Comparison of ENCODE assay signal across 8 cellular contexts in the genomic region with DNA sequence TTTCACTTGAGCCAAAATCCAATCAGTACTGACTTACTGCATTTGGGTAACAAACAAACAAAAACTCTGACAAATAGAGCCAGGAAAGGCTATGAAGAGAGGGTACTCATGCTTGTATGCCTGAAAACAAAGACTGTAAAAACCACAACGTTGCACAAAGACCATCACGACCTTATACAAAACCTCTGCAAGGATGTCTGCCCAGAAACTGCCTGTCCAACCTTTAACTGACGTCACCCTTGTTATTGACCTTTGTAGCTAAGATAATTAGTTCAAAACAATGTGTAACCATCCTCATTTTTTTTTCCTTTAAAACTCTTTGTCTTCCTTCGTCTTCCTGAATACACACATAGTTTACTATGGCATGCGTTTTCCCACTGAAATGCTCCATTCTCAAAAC. TPM values are rescaled to one million over a fixed set of nuclear protein-coding genes. Genes with fewer than 3 reads are reported as not detected.
DNase-seq lines count a peak whose midpoint lies in the region; ATAC-seq and TF ChIP-seq lines count a peak whose summit lies in the region.
"Had no signal": no experiment of that assay in that cellular context is flagged by ENCODE, and none has a peak within 500 bp of the region (broad histone marks: within the 10 kb centered on the region; RNA-seq: fewer than 3 reads in every experiment).

No MANE protein-coding gene starts in this region.

- no peak for ATAC-seq in GM19397 (IDR thresholded peaks at IDR 0.05; ENCODE audit: unreplicated experiment)

- 85% methylated on average over 5 of the region's 5 CpGs for WGBS in esophagus muscularis mucosa

- peak overlapping the region; percentile 47 for H3K27ac Mint-ChIP-seq in HFFc6

- H3K36me3 Mint-ChIP-seq in HFFc6 (ENCODE audit: low read depth): peaks cover 32% of the 10 kb centered on the region

- TF ChIP-seq CTCF in HFFc6 (IDR thresholded peaks at IDR 0.05) (no peak), Peyer's patch (IDR thresholded peaks at IDR 0.05) (no peak), esophagus muscularis mucosa (IDR thresholded peaks at IDR 0.05) (no peak), GM20000 (IDR thresholded peaks at IDR 0.05; ENCODE audit: extremely low read depth, missing control alignments) (no peak)

- peak overlapping the region; percentile 98; the same call in 1 of the 2 replicates for H3K4me3 Mint-ChIP-seq in HFFc6

- peaks cover 0 to 27% (median 6%) of the 10 kb centered on the region in 4 donors for H3K4me1 ChIP-seq in Peyer's patch
- H3K4me1 ChIP-seq in esophagus muscularis mucosa: peaks cover 25 to 28% (median 26%) of the 10 kb centered on the region in 4 donors

- H3K4me1 Mint-ChIP-seq in HFFc6 (ENCODE audit: low read depth): peaks cover 22% of the 10 kb centered on the region

- TF ChIP-seq EP300 in esophagus muscularis mucosa (IDR thresholded peaks at IDR 0.05): no peak

- H3K36me3 ChIP-seq in Peyer's patch (no peaks in the 10 kb centered on the region), esophagus muscularis mucosa (peaks cover 0 to 4% (median 0%) of the 10 kb centered on the region in 4 donors)

- H3K4me3 ChIP-seq in Peyer's patch (peak overlapping the region in 1 of 4 donors; percentile 88), esophagus muscularis mucosa (peak overlapping the region in 1 of 4 donors; percentile 90)

- no peaks in the 10 kb centered on the region for H3K9me3 Mint-ChIP-seq in HFFc6

- TF ChIP-seq POLR2A in Peyer's patch (IDR thresholded peaks at IDR 0.05): no peak
- TF ChIP-seq POLR2A in esophagus muscularis mucosa (IDR thresholded peaks at IDR 0.05; ENCODE audit: low read depth): no peak

- DNase-seq in HFFc6: no peak
- DNase-seq in Peyer's patch: peak in 1 of 3 donors; percentile 39
- DNase-seq in esophagus muscularis mucosa (ENCODE audit: extremely low spot score): no peak
- peak; percentile 29 for DNase-seq in retina
- DNase-seq in GM20000 (ENCODE audit: low spot score): no peak
- no peak for DNase-seq in NCI-H187 treated with DMSO at 0.1 percent for 48 hours (lab: John Stamatoyannopoulos, UW)
- DNase-seq: activated effector memory CD4-positive, alpha-beta T cell treated with Interleukin-2 at 50 U/mL for 16 hours had no signal

- 0 out of 2 replicates have a peak, but pooled peaks cover 3% of the 10 kb centered on the region for H3K27me3 Mint-ChIP-seq in HFFc6 (ENCODE audit: insufficient read depth)

- H3K9me3 ChIP-seq in Peyer's patch (no peaks in the 10 kb centered on the region), esophagus muscularis mucosa (no peaks in the 10 kb centered on the region)

- H3K27me3 ChIP-seq in Peyer's patch (no peaks in the 10 kb centered on the region), esophagus muscularis mucosa (no peaks in the 10 kb centered on the region)

- intact Hi-C loops in esophagus muscularis mucosa (cut with DNase I): loop anchor here (2.0 kb wide), 1 partner anchor 37 kb away; a partner anchor contains a TSS

- H3K27ac ChIP-seq in Peyer's patch (peak overlapping the region in 3 of 4 donors; percentile 95 to 98 (median 98)), esophagus muscularis mucosa (replicated peaks in 1 of 4) (peak overlapping the region in 3 of 4 donors; percentile 94 to 99 (median 97))

RNA-seq across cellular contexts. Expression of a gene that starts 0.8 kb away (rescaled TPM):
- 10 to 100 TPM; 16.1 to 18.9 (median 18.5) TPM for total RNA-seq in HFFc6 (2021; fragmentation: NEBNext Ultra II Directional; extraction: Animal tissue kit (Norgen Biotek cat#: 25700))
- total RNA-seq in Peyer's patch: 100 to 1,000 TPM in 1 of 4 donors, 10 to 100 TPM in 3; 63.2 to 162 (median 90.5) TPM
- total RNA-seq in esophagus muscularis mucosa: 10 to 100 TPM; 34.8 to 60.6 (median 37.0) TPM

RNA-seq across cellular contexts. Expression of a gene that starts 18.0 kb away (rescaled TPM):
- 10 to 100 TPM; 32.0 to 52.4 (median 48.2) TPM for total RNA-seq in HFFc6 (2021; fragmentation: NEBNext Ultra II Directional; extraction: Animal tissue kit (Norgen Biotek cat#: 25700))
- 10 to 100 TPM in 3 of 4 donors, not detected in 1; 10.3 to 21.7 (median 13.8) TPM for total RNA-seq in Peyer's patch
- 10 to 100 TPM; 19.0 to 48.6 (median 26.8) TPM for total RNA-seq in esophagus muscularis mucosa

RNA-seq across cellular contexts. Expression of a gene that starts 20.2 kb away (rescaled TPM):
- 1 to 10 TPM; 1.7 to 3.5 (median 2.8) TPM for total RNA-seq in HFFc6 (2021; fragmentation: NEBNext Ultra II Directional; extraction: Animal tissue kit (Norgen Biotek cat#: 25700))
- total RNA-seq in Peyer's patch (10 to 100 TPM in 1 of 4 donors, 1 to 10 TPM in 3; 2.5 to 14.0 (median 7.7) TPM), esophagus muscularis mucosa (1 to 10 TPM in 3 of 4 donors, under 1 TPM in 1; 0.83 to 2.9 (median 2.5) TPM)

RNA-seq across cellular contexts. Expression of a gene that starts 37.4 kb away (rescaled TPM):
- 10 to 100 TPM; 44.0 to 50.5 (median 46.6) TPM for total RNA-seq in HFFc6 (2021; fragmentation: NEBNext Ultra II Directional; extraction: Animal tissue kit (Norgen Biotek cat#: 25700))
- total RNA-seq in Peyer's patch (10 to 100 TPM; 26.9 to 52.8 (median 39.9) TPM), esophagus muscularis mucosa (10 to 100 TPM; 25.4 to 65.2 (median 46.6) TPM)

RNA-seq across cellular contexts. Expression of a gene that starts 38.6 kb away (rescaled TPM):
- total RNA-seq in HFFc6 (2021; fragmentation: NEBNext Ultra II Directional; extraction: Animal tissue kit (Norgen Biotek cat#: 25700)): under 1 TPM in 5 of 6 experiments, not detected in 1; 0.39 to 1.00 (median 0.80) TPM
- total RNA-seq in Peyer's patch (1 to 10 TPM in 3 of 4 donors, under 1 TPM in 1; 0.18 to 8.3 (median 2.5) TPM), esophagus muscularis mucosa (10 to 100 TPM in 2 of 4 donors, 1 to 10 TPM in 2; 7.3 to 14.1 (median 11.1) TPM)
